In the genomic region with DNA sequence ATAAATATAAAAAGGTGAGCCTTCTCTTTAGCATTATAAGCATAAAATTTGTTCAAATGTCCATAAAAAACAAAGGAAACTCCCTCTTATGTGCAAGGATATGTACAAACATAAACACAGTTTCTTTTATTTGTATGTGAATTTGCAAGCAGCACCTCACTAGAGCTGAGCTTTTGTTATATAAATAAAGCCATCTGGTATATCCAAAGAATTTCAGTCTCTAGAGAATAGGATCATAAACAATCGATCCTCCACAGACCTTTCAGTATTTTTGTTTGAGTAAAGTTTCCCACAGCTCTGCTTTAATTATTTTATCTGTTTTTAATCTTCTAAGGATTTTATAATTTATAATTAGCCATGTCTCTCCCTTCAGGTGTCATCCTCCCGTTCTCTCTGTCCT, we compare ENCODE assay signal across 15 cellular contexts.
DNase-seq lines count a peak whose midpoint lies in the region; ATAC-seq and TF ChIP-seq lines count a peak whose summit lies in the region.
"Had no signal": no experiment of that assay in that cellular context is flagged by ENCODE, and none has a peak within 500 bp of the region (broad histone marks: within the 10 kb centered on the region; RNA-seq: fewer than 3 reads in every experiment).

No MANE protein-coding gene starts in this region.

- no peaks in the 10 kb centered on the region for H3K9me2 ChIP-seq in hepatocyte (replicated peaks; ENCODE audit: insufficient read depth)

- TF ChIP-seq POLR2A in heart left ventricle (IDR thresholded peaks at IDR 0.05) (no peak), uterus (IDR thresholded peaks at IDR 0.05) (no peak)

- no peaks in the 10 kb centered on the region for H3K36me3 ChIP-seq in heart left ventricle
- no peaks in the 10 kb centered on the region for H3K36me3 ChIP-seq in uterus
- H3K36me3 ChIP-seq in hepatocyte (replicated peaks; ENCODE audit: insufficient read depth, low read depth): no peaks in the 10 kb centered on the region
- H3K36me3 ChIP-seq: right lobe of liver, suprapubic skin, vagina had no signal

- H3K4me2 ChIP-seq in hepatocyte: no peak overlapping the region

- H3K4me1 ChIP-seq in heart left ventricle: peaks cover 0 to 38% (median 16%) of the 10 kb centered on the region in 12 donors
- H3K4me1 ChIP-seq in uterus: no peaks in the 10 kb centered on the region
- no peaks in the 10 kb centered on the region for H3K4me1 ChIP-seq in hepatocyte (ENCODE audit: insufficient read depth)
- H3K4me1 ChIP-seq: right lobe of liver had no signal

- no peaks in the 10 kb centered on the region for H3K27me3 ChIP-seq in heart left ventricle
- H3K27me3 ChIP-seq in uterus: no peaks in the 10 kb centered on the region
- H3K27me3 ChIP-seq in hepatocyte: no peaks in the 10 kb centered on the region
- H3K27me3 ChIP-seq: right lobe of liver, suprapubic skin, vagina had no signal

- H4K20me1 ChIP-seq in hepatocyte (ENCODE audit: insufficient read depth, poor library complexity, severe bottlenecking): no peaks in the 10 kb centered on the region

- 52 to 71% (median 63%) methylated on average over 2 of the region's 2 CpGs for WGBS in heart left ventricle, 4 donors
- WGBS in hepatocyte (ENCODE audit: low lambda C conversion rate, missing lambda C conversion rate): 46% methylated on average over 2 of the region's 2 CpGs

- H3K27ac ChIP-seq in heart left ventricle (peak overlapping the region in 11 of 12 donors; percentile 78 to 91 (median 86)), uterus (peak overlapping the region; percentile 77 to 93), hepatocyte (no peak overlapping the region)
- H3K27ac ChIP-seq: right lobe of liver had no signal

- DNase-seq in heart left ventricle (no peak), left cardiac atrium (no peak), NCI-H345 treated with DMSO at 0.1 percent for 48 hours (lab: John Stamatoyannopoulos, UW; ENCODE audit: unreplicated experiment) (peak; percentile 1), fibroblast of the aortic adventitia (ENCODE audit: low read depth) (peak; percentile 16), uterus (no peak), hepatocyte (ENCODE audit: low spot score) (no peak), DMS153 (lab: John Stamatoyannopoulos, UW) (no peak)
- DNase-seq in stimulated activated naive CD4-positive, alpha-beta T cell (lab: John Stamatoyannopoulos, UW): no peak
- DNase-seq: activated naive CD4-positive, alpha-beta T cell treated with anti-CD3 and anti-CD28 coated beads, Interleukin-2, amount 50 U/mL, for 16 hours; CD4-positive, CD25-positive, alpha-beta regulatory T cell; effector memory CD4-positive, alpha-beta T cell; occipital lobe; right lobe of liver had no signal

- ATAC-seq in heart left ventricle (no peak), left cardiac atrium (no peak)

- no peaks in the 10 kb centered on the region for H3K9me3 ChIP-seq in heart left ventricle
- no peaks in the 10 kb centered on the region for H3K9me3 ChIP-seq in uterus
- no peaks in the 10 kb centered on the region for H3K9me3 ChIP-seq in hepatocyte (ENCODE audit: low read depth)
- H3K9me3 ChIP-seq: right lobe of liver, suprapubic skin, vagina had no signal

- TF ChIP-seq CTCF in heart left ventricle (IDR thresholded peaks at IDR 0.05) (no peak), fibroblast of the aortic adventitia (IDR thresholded peaks at IDR 0.05; ENCODE audit: insufficient read depth, low read length) (no peak), uterus (IDR thresholded peaks at IDR 0.05) (no peak), hepatocyte (IDR thresholded peaks at IDR 0.05; ENCODE audit: poor library complexity) (no peak)

- no peak overlapping the region for H2AFZ ChIP-seq in hepatocyte

- no peaks in the 10 kb centered on the region for H3K79me2 ChIP-seq in hepatocyte

- no peak overlapping the region for H3K4me3 ChIP-seq in heart left ventricle
- no peak overlapping the region for H3K4me3 ChIP-seq in fibroblast of the aortic adventitia (ENCODE audit: low read depth, low read length)
- no peak overlapping the region for H3K4me3 ChIP-seq in uterus
- no peak overlapping the region for H3K4me3 ChIP-seq in hepatocyte
- H3K4me3 ChIP-seq: right lobe of liver, suprapubic skin, vagina had no signal

- intact Hi-C loops in heart left ventricle (cut with DNase I): loop anchor here (2.0 to 10.0 kb wide), 12 partner anchors 134 to 784 kb away; partner anchors contain the start of gene PPP1R12A (in 2 of the 10)
- intact Hi-C loops in left cardiac atrium (cut with DNase I): loop anchor here in 1 of 2 donors (5.0 kb wide), 2 partner anchors 421 to 631 kb away; no protein-coding TSS in a partner anchor
- intact Hi-C loops in uterus (cut with DNase I; ENCODE audit: low total_unique reads): no loop called here

Comparison
In these comparisons a context has a peak if more than half of its experiments do, and no peak if none do; other contexts are left out.
1. DNase-seq: peak in NCI-H345 treated with DMSO at 0.1 percent for 48 hours (single experiment) and fibroblast of the aortic adventitia (single experiment); none in heart left ventricle (0 of 5), left cardiac atrium (single experiment), uterus (0 of 2), hepatocyte (single experiment), stimulated activated naive CD4-positive, alpha-beta T cell (0 of 6) and DMS153 (single experiment).